ENCODE assay signal across 16 cellular contexts in the genomic region with DNA sequence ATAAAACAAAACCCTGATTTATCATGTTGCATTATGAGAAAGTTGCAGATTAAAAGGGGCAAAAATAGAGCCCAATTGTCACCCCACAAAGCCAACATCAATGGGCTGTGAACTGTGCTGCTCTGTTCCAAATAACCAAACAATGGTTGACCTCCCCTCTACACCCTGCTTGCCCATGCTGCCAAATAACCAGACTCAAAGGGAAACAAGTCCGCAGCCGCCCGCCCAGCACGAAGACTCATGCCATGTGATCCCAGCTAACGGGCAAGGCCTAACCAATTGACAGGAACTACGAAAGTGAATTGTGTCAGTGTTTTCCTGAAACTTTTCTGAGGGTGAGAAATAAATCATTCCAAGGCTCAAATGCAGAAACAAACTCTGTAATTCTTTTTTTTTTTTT.
"Had no signal": no experiment of that assay in that cellular context is flagged by ENCODE, and none has a peak within 500 bp of the region (broad histone marks: within the 10 kb centered on the region; RNA-seq: fewer than 3 reads in every experiment).

No MANE protein-coding gene starts in this region.

- H3K27me3 Mint-ChIP-seq: activated CD4-positive, alpha-beta T cell treated with anti-CD3 and anti-CD28 coated beads, Interleukin-2, amount 10 ng/mL, durations not matched to agents 24 days and 14 days; naive B cell; stimulated activated memory B cell treated with anti-CD40 and anti-IgM and Interleukin-4, amounts not matched to agents 10 μg/mL and 1 μg/mL and 100 μg/mL, for 72 hours had no signal

- H3K9me3 ChIP-seq: pancreas had no signal

- FAIRE-seq: pancreas had no signal

- H3K4me1 ChIP-seq: neural progenitor cell had no signal

- ATAC-seq: left colon; pancreas; stimulated activated memory B cell treated with anti-CD40 and anti-IgM and Interleukin-4, amounts not matched to agents 10 μg/mL and 1 μg/mL and 100 μg/mL, for 72 hours had no signal

- H3K27me3 ChIP-seq: cardiac muscle cell, neural progenitor cell, pancreas had no signal

- H3K4me3 Mint-ChIP-seq: activated CD4-positive, alpha-beta T cell treated with anti-CD3 and anti-CD28 coated beads, Interleukin-2, amount 10 ng/mL, durations not matched to agents 24 days and 14 days; naive B cell; neural progenitor cell; stimulated activated memory B cell treated with anti-CD40 and anti-IgM and Interleukin-4, amounts not matched to agents 10 μg/mL and 1 μg/mL and 100 μg/mL, for 72 hours had no signal

- H3K9me3 Mint-ChIP-seq: stimulated activated memory B cell treated with anti-CD40 and anti-IgM and Interleukin-4, amounts not matched to agents 10 μg/mL and 1 μg/mL and 100 μg/mL, for 72 hours had no signal

- H3K4me2 ChIP-seq: neural progenitor cell had no signal

- H3K4me3 ChIP-seq: cardiac muscle cell, coronary artery, lung, neural progenitor cell, pancreas, SK-N-MC had no signal

- DNase-seq: activated CD4-positive, alpha-beta T cell treated with anti-CD3 and anti-CD28 coated beads, Interleukin-2, amount 10 ng/mL, durations not matched to agents 24 days and 14 days; activated CD4-positive, CD25-positive, alpha-beta regulatory T cell; activated gamma-delta T cell treated with Interleukin-2 at 50 U/mL for 16 hours; effector CD4-positive, alpha-beta T cell; glutamatergic neuron; left colon; naive B cell; pancreas; retina; stimulated activated CD4-positive, alpha-beta T cell treated with anti-CD3 and anti-CD28 coated beads, Interleukin-2, amount 100 ng/mL, for 48 hours had no signal

- H3K36me3 ChIP-seq: cardiac muscle cell, neural progenitor cell, pancreas had no signal

- H3K27ac Mint-ChIP-seq: activated CD4-positive, alpha-beta T cell treated with anti-CD3 and anti-CD28 coated beads, Interleukin-2, amount 10 ng/mL, durations not matched to agents 24 days and 14 days; neural progenitor cell; stimulated activated memory B cell treated with anti-CD40 and anti-IgM and Interleukin-4, amounts not matched to agents 10 μg/mL and 1 μg/mL and 100 μg/mL, for 72 hours had no signal

- H3K27ac ChIP-seq: cardiac muscle cell, neural progenitor cell, pancreas, SK-N-MC had no signal

- H3K9ac ChIP-seq: neural progenitor cell had no signal

- H2AFZ ChIP-seq: neural progenitor cell had no signal
